In genomic region chr10:29931833-29932232, GRCh38 we compare ENCODE assay signal across 34 cellular contexts.
"Had no signal": no experiment of that assay in that cellular context is flagged by ENCODE, and none has a peak within 500 bp of the region (broad histone marks: within the 10 kb centered on the region; RNA-seq: fewer than 3 reads in every experiment).

No MANE protein-coding gene starts in this region.

- ATAC-seq: activated CD8-positive, alpha-beta T cell treated with anti-CD3 and anti-CD28 coated beads for 36 hours; activated naive CD4-positive, alpha-beta T cell treated with anti-CD3 and anti-CD28 coated beads, Interleukin-2, amount 50 U/mL, for 72 hours; activated T-cell treated with anti-CD3 and anti-CD28 coated beads, Interleukin-2, amount 50 U/mL, for 4 hours; activated T-cell treated with anti-CD3 and anti-CD28 coated beads, Interleukin-2, amount 50 U/mL, for 72 hours; activated T-helper 17 cell treated with anti-CD3 and anti-CD28 coated beads, Interleukin-2, amount 50 U/mL, for 72 hours; body of pancreas had no signal

- H3K4me1 ChIP-seq: adrenal gland, body of pancreas, breast epithelium had no signal

- DNase-seq: activated B cell treated with CpG ODN at 0.5 μM for 24 hours; activated CD4-positive, alpha-beta memory T cell treated with anti-CD3 and anti-CD28 coated beads for 36 hours; activated CD4-positive, alpha-beta T cell treated with anti-CD3 and anti-CD28 coated beads for 4 hours; activated CD4-positive, alpha-beta T cell treated with anti-CD3 and anti-CD28 coated beads, Interleukin-2, amount 10 ng/mL, durations not matched to agents 24 days and 14 days; activated CD4-positive, alpha-beta T cell treated with anti-CD3 and anti-CD28 coated beads, Interleukin-2, amount 50 U/mL, for 1 hour; activated CD4-positive, alpha-beta T cell treated with anti-CD3 and anti-CD28 coated beads, Interleukin-2, amount 50 U/mL, for 4 hours; activated CD4-positive, CD25-positive, alpha-beta regulatory T cell treated with anti-CD3 and anti-CD28 coated beads, Interleukin-2, amount 50 U/mL, for 72 hours; activated CD8-positive, alpha-beta memory T cell treated with anti-CD3 and anti-CD28 coated beads, Interleukin-2, amount 50 U/mL, for 4 hours; activated CD8-positive, alpha-beta T cell treated with anti-CD3 and anti-CD28 coated beads for 36 hours; activated effector memory CD4-positive, alpha-beta T cell treated with anti-CD3 and anti-CD28 coated beads, Interleukin-2, amount 50 U/mL, for 16 hours; activated gamma-delta T cell treated with Interleukin-2 at 50 U/mL for 16 hours; activated naive CD4-positive, alpha-beta T cell; activated naive CD4-positive, alpha-beta T cell treated with anti-CD3 and anti-CD28 coated beads for 36 hours; activated naive CD4-positive, alpha-beta T cell treated with anti-CD3 and anti-CD28 coated beads, Interleukin-2, amount 50 U/mL, for 16 hours; activated naive CD8-positive, alpha-beta T cell treated with anti-CD3 and anti-CD28 coated beads for 36 hours; activated T-cell treated with anti-CD3 and anti-CD28 coated beads for 4 hours; activated T-cell treated with anti-CD3 and anti-CD28 coated beads, Interleukin-2, amount 50 U/mL, for 1 hour; activated T-cell treated with anti-CD3 and anti-CD28 coated beads, Interleukin-2, amount 50 U/mL, for 4 hours; activated T-cell treated with anti-CD3 and anti-CD28 coated beads, Interleukin-2, amount 50 U/mL, for 72 hours; adrenal gland; amniotic stem cell; aorta; body of pancreas; brain microvascular endothelial cell; central memory CD4-positive, alpha-beta T cell; T-helper 1 cell; T-helper 2 cell; T-helper 9 cell had no signal

- FAIRE-seq: astrocyte, TTC549 had no signal

- H3K36me3 ChIP-seq: adrenal gland, brain microvascular endothelial cell, breast epithelium had no signal

- H3K9me3 ChIP-seq: adrenal gland, body of pancreas, breast epithelium had no signal

- H3K27ac ChIP-seq: adrenal gland, body of pancreas, brain microvascular endothelial cell, breast epithelium, VCaP had no signal

- H3K27me3 ChIP-seq: adrenal gland, body of pancreas, brain microvascular endothelial cell, breast epithelium had no signal

- H3K4me3 ChIP-seq: adrenal gland, body of pancreas, breast epithelium had no signal
